1 cellular context compared by ENCODE assay signal in the genomic region with DNA sequence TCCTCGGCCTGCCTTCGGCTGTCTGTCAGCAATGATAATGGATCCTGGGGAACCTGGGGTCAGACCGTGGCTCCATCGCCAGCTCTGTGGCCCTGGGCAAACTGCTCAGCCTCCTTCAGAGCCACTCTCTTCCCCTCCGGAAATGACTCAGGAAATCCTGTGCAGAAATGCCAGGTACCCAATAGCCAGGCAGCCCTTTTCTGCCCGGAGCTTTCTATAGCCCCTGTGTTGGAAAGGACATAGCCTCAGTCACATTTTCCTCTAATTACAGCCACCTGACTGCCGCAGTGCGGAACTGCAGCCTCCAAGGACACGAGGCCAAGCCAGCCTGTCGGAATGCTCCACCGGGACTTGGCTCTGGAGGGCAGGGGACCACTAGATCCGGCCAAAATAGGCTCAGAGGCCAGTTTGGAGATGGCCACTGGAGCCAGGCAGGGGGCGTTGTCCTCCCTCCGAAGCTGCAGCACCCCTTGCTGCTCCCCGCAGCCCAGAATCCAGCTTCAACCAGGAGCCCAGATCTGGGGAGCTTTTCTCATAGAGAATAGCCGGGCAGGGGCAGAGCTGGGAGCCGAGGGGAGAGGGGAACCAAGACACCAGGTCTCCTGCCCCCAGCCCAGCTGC.
TF ChIP-seq lines count a peak whose summit lies in the region.

No MANE protein-coding gene starts in this region.

TF ChIP-seq in HepG2, 621 proteins besides CTCF, POLR2A, EP300 and RAD21 (continued from another document and continues in another):
- TF ChIP-seq, protein P1, sequence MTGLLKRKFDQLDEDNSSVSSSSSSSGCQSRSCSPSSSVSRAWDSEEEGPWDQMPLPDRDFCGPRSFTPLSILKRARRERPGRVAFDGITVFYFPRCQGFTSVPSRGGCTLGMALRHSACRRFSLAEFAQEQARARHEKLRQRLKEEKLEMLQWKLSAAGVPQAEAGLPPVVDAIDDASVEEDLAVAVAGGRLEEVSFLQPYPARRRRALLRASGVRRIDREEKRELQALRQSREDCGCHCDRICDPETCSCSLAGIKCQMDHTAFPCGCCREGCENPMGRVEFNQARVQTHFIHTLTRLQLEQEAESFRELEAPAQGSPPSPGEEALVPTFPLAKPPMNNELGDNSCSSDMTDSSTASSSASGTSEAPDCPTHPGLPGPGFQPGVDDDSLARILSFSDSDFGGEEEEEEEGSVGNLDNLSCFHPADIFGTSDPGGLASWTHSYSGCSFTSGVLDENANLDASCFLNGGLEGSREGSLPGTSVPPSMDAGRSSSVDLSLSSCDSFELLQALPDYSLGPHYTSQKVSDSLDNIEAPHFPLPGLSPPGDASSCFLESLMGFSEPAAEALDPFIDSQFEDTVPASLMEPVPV (CRISPR knock-in tag; IDR thresholded peaks at IDR 0.05): no peak
- TF ChIP-seq, protein P2, sequence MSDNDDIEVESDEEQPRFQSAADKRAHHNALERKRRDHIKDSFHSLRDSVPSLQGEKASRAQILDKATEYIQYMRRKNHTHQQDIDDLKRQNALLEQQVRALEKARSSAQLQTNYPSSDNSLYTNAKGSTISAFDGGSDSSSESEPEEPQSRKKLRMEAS (IDR thresholded peaks at IDR 0.05): peak; percentile 71
- TF ChIP-seq, protein P3, sequence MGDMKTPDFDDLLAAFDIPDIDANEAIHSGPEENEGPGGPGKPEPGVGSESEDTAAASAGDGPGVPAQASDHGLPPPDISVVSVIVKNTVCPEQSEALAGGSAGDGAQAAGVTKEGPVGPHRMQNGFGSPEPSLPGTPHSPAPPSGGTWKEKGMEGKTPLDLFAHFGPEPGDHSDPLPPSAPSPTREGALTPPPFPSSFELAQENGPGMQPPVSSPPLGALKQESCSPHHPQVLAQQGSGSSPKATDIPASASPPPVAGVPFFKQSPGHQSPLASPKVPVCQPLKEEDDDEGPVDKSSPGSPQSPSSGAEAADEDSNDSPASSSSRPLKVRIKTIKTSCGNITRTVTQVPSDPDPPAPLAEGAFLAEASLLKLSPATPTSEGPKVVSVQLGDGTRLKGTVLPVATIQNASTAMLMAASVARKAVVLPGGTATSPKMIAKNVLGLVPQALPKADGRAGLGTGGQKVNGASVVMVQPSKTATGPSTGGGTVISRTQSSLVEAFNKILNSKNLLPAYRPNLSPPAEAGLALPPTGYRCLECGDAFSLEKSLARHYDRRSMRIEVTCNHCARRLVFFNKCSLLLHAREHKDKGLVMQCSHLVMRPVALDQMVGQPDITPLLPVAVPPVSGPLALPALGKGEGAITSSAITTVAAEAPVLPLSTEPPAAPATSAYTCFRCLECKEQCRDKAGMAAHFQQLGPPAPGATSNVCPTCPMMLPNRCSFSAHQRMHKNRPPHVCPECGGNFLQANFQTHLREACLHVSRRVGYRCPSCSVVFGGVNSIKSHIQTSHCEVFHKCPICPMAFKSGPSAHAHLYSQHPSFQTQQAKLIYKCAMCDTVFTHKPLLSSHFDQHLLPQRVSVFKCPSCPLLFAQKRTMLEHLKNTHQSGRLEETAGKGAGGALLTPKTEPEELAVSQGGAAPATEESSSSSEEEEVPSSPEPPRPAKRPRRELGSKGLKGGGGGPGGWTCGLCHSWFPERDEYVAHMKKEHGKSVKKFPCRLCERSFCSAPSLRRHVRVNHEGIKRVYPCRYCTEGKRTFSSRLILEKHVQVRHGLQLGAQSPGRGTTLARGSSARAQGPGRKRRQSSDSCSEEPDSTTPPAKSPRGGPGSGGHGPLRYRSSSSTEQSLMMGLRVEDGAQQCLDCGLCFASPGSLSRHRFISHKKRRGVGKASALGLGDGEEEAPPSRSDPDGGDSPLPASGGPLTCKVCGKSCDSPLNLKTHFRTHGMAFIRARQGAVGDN (CRISPR knock-in tag; IDR thresholded peaks at IDR 0.05): peak; percentile 78
- TF ChIP-seq ZNF558 (CRISPR knock-in tag; IDR thresholded peaks at IDR 0.05; ENCODE audit: borderline replicate concordance) (no peak), ZMYM4 (CRISPR knock-in tag; IDR thresholded peaks at IDR 0.05) (0 out of 2 replicates have a peak, but pooled peaks have one; percentile 18), NR2F1 (CRISPR knock-in tag; IDR thresholded peaks at IDR 0.05) (no peak), ZSCAN31 (CRISPR knock-in tag; IDR thresholded peaks at IDR 0.05; ENCODE audit: low read depth) (0 out of 2 replicates have a peak, but pooled peaks have one; percentile 47), HOXA3 (CRISPR knock-in tag; IDR thresholded peaks at IDR 0.05) (0 out of 2 replicates have a peak, but pooled peaks have one; percentile 26), ZNF451 (CRISPR knock-in tag; IDR thresholded peaks at IDR 0.05) (no peak), AGO1 (IDR thresholded peaks at IDR 0.05; ENCODE audit: low read depth, low read length, poor library complexity, severe bottlenecking) (no peak), ZNF766 (CRISPR knock-in tag; IDR thresholded peaks at IDR 0.05; ENCODE audit: borderline replicate concordance) (peak; percentile 61; the same call in 1 of the 2 replicates), MIXL1 (CRISPR knock-in tag; IDR thresholded peaks at IDR 0.05) (0 out of 2 replicates have a peak, but pooled peaks have one; percentile 69), SMC3 (IDR thresholded peaks at IDR 0.05; ENCODE audit: low read length) (no peak), JDP2 (CRISPR knock-in tag; IDR thresholded peaks at IDR 0.05; ENCODE audit: borderline replicate concordance) (no peak), ZNF446 (CRISPR knock-in tag; IDR thresholded peaks at IDR 0.05) (no peak), RAD51 (IDR thresholded peaks at IDR 0.05; ENCODE audit: borderline replicate concordance) (no peak), FOSL2 (CRISPR knock-in tag; IDR thresholded peaks at IDR 0.05) (peak; percentile 33; the same call in 1 of the 2 replicates), GABPA (IDR thresholded peaks at IDR 0.05; ENCODE audit: low read depth, low read length) (no peak), GABPA (CRISPR knock-in tag; IDR thresholded peaks at IDR 0.05; ENCODE audit: low read depth) (no peak), XRCC5 (optimal IDR thresholded peaks at IDR 0.05; ENCODE audit: low read length) (no peak), ZNF460 (CRISPR knock-in tag; IDR thresholded peaks at IDR 0.05; ENCODE audit: borderline replicate concordance) (no peak), SP1 (IDR thresholded peaks at IDR 0.05) (no peak), SP1 (CRISPR knock-in tag; IDR thresholded peaks at IDR 0.05) (peak; percentile 25; the same call in 1 of the 2 replicates), HNRNPK (IDR thresholded peaks at IDR 0.05; ENCODE audit: low read depth, low read length, poor library complexity, severe bottlenecking) (no peak), ZNF292 (CRISPR knock-in tag; IDR thresholded peaks at IDR 0.05; ENCODE audit: borderline replicate concordance, low read depth) (peak; percentile 63; the same call in 1 of the 2 replicates), YEATS4 (CRISPR knock-in tag; IDR thresholded peaks at IDR 0.05; ENCODE audit: borderline replicate concordance) (0 out of 2 replicates have a peak, but pooled peaks have one; percentile 36), STAG1 (CRISPR knock-in tag; IDR thresholded peaks at IDR 0.05) (peak; percentile 26), ARHGAP35 (CRISPR knock-in tag; IDR thresholded peaks at IDR 0.05; ENCODE audit: borderline replicate concordance) (no peak), FIP1L1 (IDR thresholded peaks at IDR 0.05; ENCODE audit: borderline replicate concordance, insufficient read depth, low read depth, low read length) (no peak), BORCS8-MEF2B (CRISPR knock-in tag; IDR thresholded peaks at IDR 0.05) (0 out of 2 replicates have a peak, but pooled peaks have one; percentile 26), ZFY (CRISPR knock-in tag; IDR thresholded peaks at IDR 0.05) (0 out of 2 replicates have a peak, but pooled peaks have one; percentile 25), DNMT1 (CRISPR knock-in tag; IDR thresholded peaks at IDR 0.05) (0 out of 2 replicates have a peak, but pooled peaks have one; percentile 31), PCBP1 (IDR thresholded peaks at IDR 0.05; ENCODE audit: borderline replicate concordance, low read depth, low read length) (no peak), SMAD1 (CRISPR knock-in tag; IDR thresholded peaks at IDR 0.05; ENCODE audit: borderline replicate concordance, low read depth) (no peak), ZBTB7B (CRISPR knock-in tag; IDR thresholded peaks at IDR 0.05) (0 out of 2 replicates have a peak, but pooled peaks have one; percentile 38), THAP11 (CRISPR knock-in tag; IDR thresholded peaks at IDR 0.05) (no peak), PLRG1 (conservative IDR thresholded peaks at IDR 0.05) (no peak), ZNF256 (CRISPR knock-in tag; conservative IDR thresholded peaks at IDR 0.05) (no peak), ARNT2 (CRISPR knock-in tag; IDR thresholded peaks at IDR 0.05; ENCODE audit: low read depth) (peak; percentile 32; the same call in 1 of the 2 replicates), ZNF180 (CRISPR knock-in tag; IDR thresholded peaks at IDR 0.05; ENCODE audit: borderline replicate concordance, low read depth) (no peak)
- TF ChIP-seq, protein P4, sequence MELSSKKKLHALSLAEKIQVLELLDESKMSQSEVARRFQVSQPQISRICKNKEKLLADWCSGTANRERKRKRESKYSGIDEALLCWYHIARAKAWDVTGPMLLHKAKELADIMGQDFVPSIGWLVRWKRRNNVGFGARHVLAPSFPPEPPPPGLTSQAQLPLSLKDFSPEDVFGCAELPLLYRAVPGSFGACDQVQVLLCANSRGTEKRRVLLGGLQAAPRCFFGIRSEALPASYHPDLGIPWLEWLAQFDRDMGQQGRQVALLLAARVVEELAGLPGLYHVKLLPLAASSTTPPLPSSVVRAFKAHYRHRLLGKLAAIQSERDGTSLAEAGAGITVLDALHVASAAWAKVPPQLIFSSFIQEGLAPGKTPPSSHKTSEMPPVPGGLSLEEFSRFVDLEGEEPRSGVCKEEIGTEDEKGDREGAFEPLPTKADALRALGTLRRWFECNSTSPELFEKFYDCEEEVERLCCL (CRISPR knock-in tag; IDR thresholded peaks at IDR 0.05; ENCODE audit: borderline replicate concordance): no peak
- TF ChIP-seq, protein P5, sequence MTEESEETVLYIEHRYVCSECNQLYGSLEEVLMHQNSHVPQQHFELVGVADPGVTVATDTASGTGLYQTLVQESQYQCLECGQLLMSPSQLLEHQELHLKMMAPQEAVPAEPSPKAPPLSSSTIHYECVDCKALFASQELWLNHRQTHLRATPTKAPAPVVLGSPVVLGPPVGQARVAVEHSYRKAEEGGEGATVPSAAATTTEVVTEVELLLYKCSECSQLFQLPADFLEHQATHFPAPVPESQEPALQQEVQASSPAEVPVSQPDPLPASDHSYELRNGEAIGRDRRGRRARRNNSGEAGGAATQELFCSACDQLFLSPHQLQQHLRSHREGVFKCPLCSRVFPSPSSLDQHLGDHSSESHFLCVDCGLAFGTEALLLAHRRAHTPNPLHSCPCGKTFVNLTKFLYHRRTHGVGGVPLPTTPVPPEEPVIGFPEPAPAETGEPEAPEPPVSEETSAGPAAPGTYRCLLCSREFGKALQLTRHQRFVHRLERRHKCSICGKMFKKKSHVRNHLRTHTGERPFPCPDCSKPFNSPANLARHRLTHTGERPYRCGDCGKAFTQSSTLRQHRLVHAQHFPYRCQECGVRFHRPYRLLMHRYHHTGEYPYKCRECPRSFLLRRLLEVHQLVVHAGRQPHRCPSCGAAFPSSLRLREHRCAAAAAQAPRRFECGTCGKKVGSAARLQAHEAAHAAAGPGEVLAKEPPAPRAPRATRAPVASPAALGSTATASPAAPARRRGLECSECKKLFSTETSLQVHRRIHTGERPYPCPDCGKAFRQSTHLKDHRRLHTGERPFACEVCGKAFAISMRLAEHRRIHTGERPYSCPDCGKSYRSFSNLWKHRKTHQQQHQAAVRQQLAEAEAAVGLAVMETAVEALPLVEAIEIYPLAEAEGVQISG (CRISPR knock-in tag; IDR thresholded peaks at IDR 0.05): peak; percentile 65; the same call in 1 of the 2 replicates
- TF ChIP-seq, protein P6, sequence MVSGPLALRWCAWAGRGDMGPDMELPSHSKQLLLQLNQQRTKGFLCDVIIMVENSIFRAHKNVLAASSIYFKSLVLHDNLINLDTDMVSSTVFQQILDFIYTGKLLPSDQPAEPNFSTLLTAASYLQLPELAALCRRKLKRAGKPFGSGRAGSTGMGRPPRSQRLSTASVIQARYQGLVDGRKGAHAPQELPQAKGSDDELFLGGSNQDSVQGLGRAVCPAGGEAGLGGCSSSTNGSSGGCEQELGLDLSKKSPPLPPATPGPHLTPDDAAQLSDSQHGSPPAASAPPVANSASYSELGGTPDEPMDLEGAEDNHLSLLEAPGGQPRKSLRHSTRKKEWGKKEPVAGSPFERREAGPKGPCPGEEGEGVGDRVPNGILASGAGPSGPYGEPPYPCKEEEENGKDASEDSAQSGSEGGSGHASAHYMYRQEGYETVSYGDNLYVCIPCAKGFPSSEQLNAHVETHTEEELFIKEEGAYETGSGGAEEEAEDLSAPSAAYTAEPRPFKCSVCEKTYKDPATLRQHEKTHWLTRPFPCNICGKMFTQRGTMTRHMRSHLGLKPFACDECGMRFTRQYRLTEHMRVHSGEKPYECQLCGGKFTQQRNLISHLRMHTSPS (CRISPR knock-in tag; IDR thresholded peaks at IDR 0.05; ENCODE audit: low read depth): no peak
- TF ChIP-seq, protein P7, sequence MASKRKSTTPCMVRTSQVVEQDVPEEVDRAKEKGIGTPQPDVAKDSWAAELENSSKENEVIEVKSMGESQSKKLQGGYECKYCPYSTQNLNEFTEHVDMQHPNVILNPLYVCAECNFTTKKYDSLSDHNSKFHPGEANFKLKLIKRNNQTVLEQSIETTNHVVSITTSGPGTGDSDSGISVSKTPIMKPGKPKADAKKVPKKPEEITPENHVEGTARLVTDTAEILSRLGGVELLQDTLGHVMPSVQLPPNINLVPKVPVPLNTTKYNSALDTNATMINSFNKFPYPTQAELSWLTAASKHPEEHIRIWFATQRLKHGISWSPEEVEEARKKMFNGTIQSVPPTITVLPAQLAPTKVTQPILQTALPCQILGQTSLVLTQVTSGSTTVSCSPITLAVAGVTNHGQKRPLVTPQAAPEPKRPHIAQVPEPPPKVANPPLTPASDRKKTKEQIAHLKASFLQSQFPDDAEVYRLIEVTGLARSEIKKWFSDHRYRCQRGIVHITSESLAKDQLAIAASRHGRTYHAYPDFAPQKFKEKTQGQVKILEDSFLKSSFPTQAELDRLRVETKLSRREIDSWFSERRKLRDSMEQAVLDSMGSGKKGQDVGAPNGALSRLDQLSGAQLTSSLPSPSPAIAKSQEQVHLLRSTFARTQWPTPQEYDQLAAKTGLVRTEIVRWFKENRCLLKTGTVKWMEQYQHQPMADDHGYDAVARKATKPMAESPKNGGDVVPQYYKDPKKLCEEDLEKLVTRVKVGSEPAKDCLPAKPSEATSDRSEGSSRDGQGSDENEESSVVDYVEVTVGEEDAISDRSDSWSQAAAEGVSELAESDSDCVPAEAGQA (IDR thresholded peaks at IDR 0.05; ENCODE audit: low read depth): no peak
- TF ChIP-seq, protein P7 (CRISPR knock-in tag; IDR thresholded peaks at IDR 0.05; ENCODE audit: borderline replicate concordance): no peak
